24 cellular contexts compared by ENCODE assay signal in genomic region chr1:77652970-77653516, GRCh38. TPM values are rescaled to one million over a fixed set of nuclear protein-coding genes. Genes with fewer than 3 reads are reported as not detected.
DNase-seq lines count a peak whose midpoint lies in the region; ATAC-seq and TF ChIP-seq lines count a peak whose summit lies in the region.
"Had no signal": no experiment of that assay in that cellular context is flagged by ENCODE, and none has a peak within 500 bp of the region (broad histone marks: within the 10 kb centered on the region; RNA-seq: fewer than 3 reads in every experiment).

No MANE protein-coding gene starts in this region.

- DNase-seq in activated naive CD4-positive, alpha-beta T cell treated with anti-CD3 and anti-CD28 coated beads for 36 hours, result no peak
- no peak for DNase-seq in activated naive CD4-positive, alpha-beta T cell treated with anti-CD3 and anti-CD28 coated beads, Interleukin-2, amount 50 U/mL, for 72 hours (ENCODE audit: low spot score in 2 of 2)
- DNase-seq in T-helper 17 cell, result no peak
- DNase-seq in glutamatergic neuron, result no peak
- DNase-seq in progenitor cell of endocrine pancreas (ENCODE audit: low spot score, unreplicated experiment), result no peak
- no peak for DNase-seq in activated T-helper 2 cell treated with anti-CD3 and anti-CD28 coated beads, Interferon-gamma antibody, Interleukin-2, Interleukin-4, amounts not matched to agents 10 μg/mL and 5 μg/mL and 100 μg/mL, durations not matched to agents 14 hours and 24 hours and 36 hours (ENCODE audit: low spot score)
- DNase-seq in NCI-H1048 (lab: John Stamatoyannopoulos, UW), result no peak
- DNase-seq: activated gamma-delta T cell treated with Interleukin-2 at 50 U/mL for 16 hours; activated T-cell treated with anti-CD3 and anti-CD28 coated beads for 4 hours; caudate nucleus; DMS79; GF-D8; mammary epithelial cell; NCI-H1694 treated with DMSO at 0.1 percent for 48 hours; NCI-H2171 treated with DMSO at 0.1 percent for 48 hours; NCI-H526 treated with DMSO at 0.1 percent for 48 hours; nucleus accumbens; retina; SK-N-SH; stimulated activated CD4-positive, alpha-beta T cell treated with anti-CD3 and anti-CD28 coated beads, Interleukin-2, amount 100 ng/mL, for 24 hours had no signal

- no peak for ATAC-seq in activated naive CD4-positive, alpha-beta T cell treated with anti-CD3 and anti-CD28 coated beads, Interleukin-2, amount 50 U/mL, for 72 hours
- ATAC-seq in T-helper 17 cell, result no peak
- no peak for ATAC-seq in HG02885 (IDR thresholded peaks at IDR 0.05; ENCODE audit: poor library complexity, unreplicated experiment)
- ATAC-seq: A549 had no signal

- peaks cover 30% of the 10 kb centered on the region for H3K4me1 Mint-ChIP-seq in activated naive CD4-positive, alpha-beta T cell treated with anti-CD3 and anti-CD28 coated beads for 36 hours (ENCODE audit: low read depth)
- H3K4me1 Mint-ChIP-seq in T-helper 17 cell (peaks cover 12% of the 10 kb centered on the region), glutamatergic neuron (ENCODE audit: low read depth, unreplicated experiment) (peaks cover 9% of the 10 kb centered on the region), progenitor cell of endocrine pancreas (ENCODE audit: low read depth) (peaks cover 13% of the 10 kb centered on the region)
- peaks cover 3% of the 10 kb centered on the region for H3K4me1 Mint-ChIP-seq in activated T-helper 2 cell treated with anti-CD3 and anti-CD28 coated beads, Interferon-gamma antibody, Interleukin-2, Interleukin-4, amounts not matched to agents 10 μg/mL and 5 μg/mL and 100 μg/mL, durations not matched to agents 14 hours and 24 hours and 36 hours (ENCODE audit: low read depth)

- TF ChIP-seq CTCF in glutamatergic neuron (IDR thresholded peaks at IDR 0.05; ENCODE audit: partially characterized antibody, unreplicated experiment) (no peak), progenitor cell of endocrine pancreas (IDR thresholded peaks at IDR 0.05; ENCODE audit: unreplicated experiment) (no peak)

- H3K27me3 Mint-ChIP-seq in activated naive CD4-positive, alpha-beta T cell treated with anti-CD3 and anti-CD28 coated beads for 36 hours (ENCODE audit: low read depth), result no peaks in the 10 kb centered on the region
- no peaks in the 10 kb centered on the region for H3K27me3 Mint-ChIP-seq in T-helper 17 cell
- H3K27me3 Mint-ChIP-seq in glutamatergic neuron (ENCODE audit: unreplicated experiment), result no peaks in the 10 kb centered on the region
- H3K27me3 Mint-ChIP-seq in progenitor cell of endocrine pancreas, result no peaks in the 10 kb centered on the region
- H3K27me3 Mint-ChIP-seq in activated T-helper 2 cell treated with anti-CD3 and anti-CD28 coated beads, Interferon-gamma antibody, Interleukin-2, Interleukin-4, amounts not matched to agents 10 μg/mL and 5 μg/mL and 100 μg/mL, durations not matched to agents 14 hours and 24 hours and 36 hours (ENCODE audit: low read depth), result no peaks in the 10 kb centered on the region
- H3K27me3 Mint-ChIP-seq: B cell had no signal

- intact Hi-C loops in activated naive CD4-positive, alpha-beta T cell treated with anti-CD3 and anti-CD28 coated beads for 36 hours (cut with micrococcal nuclease), result no loop called here
- intact Hi-C loops in activated T-helper 2 cell treated with anti-CD3 and anti-CD28 coated beads, Interferon-gamma antibody, Interleukin-2, Interleukin-4, amounts not matched to agents 10 μg/mL and 5 μg/mL and 100 μg/mL, durations not matched to agents 14 hours and 24 hours and 36 hours (cut with micrococcal nuclease), result no loop called here

- H3K9me3 Mint-ChIP-seq in activated naive CD4-positive, alpha-beta T cell treated with anti-CD3 and anti-CD28 coated beads for 36 hours, result peaks cover 22% of the 10 kb centered on the region
- H3K9me3 Mint-ChIP-seq in activated naive CD4-positive, alpha-beta T cell treated with anti-CD3 and anti-CD28 coated beads, Interleukin-2, amount 50 U/mL, for 72 hours, result peaks cover 11 to 13% of the 10 kb centered on the region in 2 donors
- H3K9me3 Mint-ChIP-seq in glutamatergic neuron (ENCODE audit: unreplicated experiment), result peaks cover 2% of the 10 kb centered on the region
- peaks cover 33% of the 10 kb centered on the region for H3K9me3 Mint-ChIP-seq in progenitor cell of endocrine pancreas (ENCODE audit: low read depth)
- peaks cover 31% of the 10 kb centered on the region for H3K9me3 Mint-ChIP-seq in activated T-helper 2 cell treated with anti-CD3 and anti-CD28 coated beads, Interferon-gamma antibody, Interleukin-2, Interleukin-4, amounts not matched to agents 10 μg/mL and 5 μg/mL and 100 μg/mL, durations not matched to agents 14 hours and 24 hours and 36 hours

- H3K9me3 ChIP-seq in T-helper 17 cell (ENCODE audit: control insufficient read depth, low read length, poor library complexity, severe bottlenecking), result no peaks in the 10 kb centered on the region

- H3K27ac Mint-ChIP-seq in activated naive CD4-positive, alpha-beta T cell treated with anti-CD3 and anti-CD28 coated beads for 36 hours, result peak overlapping the region; percentile 38
- H3K27ac Mint-ChIP-seq in activated naive CD4-positive, alpha-beta T cell treated with anti-CD3 and anti-CD28 coated beads, Interleukin-2, amount 50 U/mL, for 72 hours, result no peak overlapping the region
- H3K27ac Mint-ChIP-seq in T-helper 17 cell (peak overlapping the region; percentile 39), glutamatergic neuron (ENCODE audit: unreplicated experiment) (peak overlapping the region; percentile 30), progenitor cell of endocrine pancreas (peak overlapping the region; percentile 87)
- H3K27ac Mint-ChIP-seq in activated T-helper 2 cell treated with anti-CD3 and anti-CD28 coated beads, Interferon-gamma antibody, Interleukin-2, Interleukin-4, amounts not matched to agents 10 μg/mL and 5 μg/mL and 100 μg/mL, durations not matched to agents 14 hours and 24 hours and 36 hours, result no peak overlapping the region
- H3K27ac Mint-ChIP-seq: B cell; T-helper 2 cell treated with Interferon-gamma antibody and Interleukin-4, amounts not matched to agents 5 μg/mL and 100 μg/mL, for 36 hours had no signal

- CTCF ChIA-PET in activated naive CD4-positive, alpha-beta T cell treated with anti-CD3 and anti-CD28 coated beads for 36 hours (lab: Charles Lee), result no interaction called here

- H3K4me3 Mint-ChIP-seq in activated naive CD4-positive, alpha-beta T cell treated with anti-CD3 and anti-CD28 coated beads for 36 hours, result no peak overlapping the region
- H3K4me3 Mint-ChIP-seq in T-helper 17 cell (no peak overlapping the region), glutamatergic neuron (ENCODE audit: unreplicated experiment) (no peak overlapping the region), progenitor cell of endocrine pancreas (ENCODE audit: low read depth) (no peak overlapping the region)
- H3K4me3 Mint-ChIP-seq in activated T-helper 2 cell treated with anti-CD3 and anti-CD28 coated beads, Interferon-gamma antibody, Interleukin-2, Interleukin-4, amounts not matched to agents 10 μg/mL and 5 μg/mL and 100 μg/mL, durations not matched to agents 14 hours and 24 hours and 36 hours (ENCODE audit: low read depth), result no peak overlapping the region
- H3K4me3 Mint-ChIP-seq: B cell; T-helper 2 cell treated with Interferon-gamma antibody and Interleukin-4, amounts not matched to agents 5 μg/mL and 100 μg/mL, for 36 hours had no signal

- H3K36me3 Mint-ChIP-seq in activated naive CD4-positive, alpha-beta T cell treated with anti-CD3 and anti-CD28 coated beads for 36 hours (ENCODE audit: low read depth), result peaks cover 57% of the 10 kb centered on the region
- H3K36me3 Mint-ChIP-seq in activated naive CD4-positive, alpha-beta T cell treated with anti-CD3 and anti-CD28 coated beads, Interleukin-2, amount 50 U/mL, for 72 hours, result peaks cover 30 to 59% of the 10 kb centered on the region in 2 donors
- H3K36me3 Mint-ChIP-seq in T-helper 17 cell (ENCODE audit: low read depth) (peaks cover 3% of the 10 kb centered on the region), glutamatergic neuron (ENCODE audit: unreplicated experiment) (peaks cover 15% of the 10 kb centered on the region), progenitor cell of endocrine pancreas (ENCODE audit: insufficient read depth) (peaks cover 49% of the 10 kb centered on the region)
- H3K36me3 Mint-ChIP-seq in activated T-helper 2 cell treated with anti-CD3 and anti-CD28 coated beads, Interferon-gamma antibody, Interleukin-2, Interleukin-4, amounts not matched to agents 10 μg/mL and 5 μg/mL and 100 μg/mL, durations not matched to agents 14 hours and 24 hours and 36 hours (ENCODE audit: low read depth), result peaks cover 66% of the 10 kb centered on the region

RNA-seq across cellular contexts. Expression of gene ZZZ3, which starts 29.4 kb away (rescaled TPM):
- 10 to 100 TPM; 36.6 to 39.3 TPM for total RNA-seq in activated naive CD4-positive, alpha-beta T cell treated with anti-CD3 and anti-CD28 coated beads for 36 hours
- 10 to 100 TPM; 34.1 to 43.6 TPM for total RNA-seq in activated naive CD4-positive, alpha-beta T cell treated with anti-CD3 and anti-CD28 coated beads, Interleukin-2, amount 50 U/mL, for 72 hours
- 10 to 100 TPM; 49.8 to 55.5 TPM for total RNA-seq in T-helper 17 cell
- 36.7 TPM for total RNA-seq in glutamatergic neuron (ENCODE audit: unreplicated experiment)
- 59.3 and 62.3 TPM in 2 replicates for total RNA-seq in progenitor cell of endocrine pancreas
- total RNA-seq in activated T-helper 2 cell treated with anti-CD3 and anti-CD28 coated beads, Interferon-gamma antibody, Interleukin-2, Interleukin-4, amounts not matched to agents 10 μg/mL and 5 μg/mL and 100 μg/mL, durations not matched to agents 14 hours and 24 hours and 36 hours, result 39.5 and 39.7 TPM in 2 replicates

Comparison
In these comparisons a context has a peak if more than half of its experiments do, and no peak if none do; other contexts are left out.
1. H3K27ac Mint-ChIP-seq: peak in activated naive CD4-positive, alpha-beta T cell treated with anti-CD3 and anti-CD28 coated beads for 36 hours (single experiment), T-helper 17 cell (single experiment), glutamatergic neuron (single experiment) and progenitor cell of endocrine pancreas (single experiment); none in activated naive CD4-positive, alpha-beta T cell treated with anti-CD3 and anti-CD28 coated beads, Interleukin-2, amount 50 U/mL, for 72 hours (0 of 2) and activated T-helper 2 cell treated with anti-CD3 and anti-CD28 coated beads, Interferon-gamma antibody, Interleukin-2, Interleukin-4, amounts not matched to agents 10 μg/mL and 5 μg/mL and 100 μg/mL, durations not matched to agents 14 hours and 24 hours and 36 hours (single experiment).